ENCODE assay signal across 1 cellular context in genomic region chr21:30044447-30045064, GRCh38.
TF ChIP-seq lines count a peak whose summit lies in the region.

No MANE protein-coding gene starts in this region.

TF ChIP-seq in K562, 482 proteins besides CTCF, POLR2A, EP300 and RAD21 (continued from another document):
- TF ChIP-seq SMC3 (conservative IDR thresholded peaks at IDR 0.05; ENCODE audit: insufficient read depth, low read depth, low read length) (peak; percentile 61), ELK3 (CRISPR knock-in tag; IDR thresholded peaks at IDR 0.05) (no peak), REST (CRISPR knock-in tag; IDR thresholded peaks at IDR 0.05; ENCODE audit: low read depth) (no peak), NFIC (IDR thresholded peaks at IDR 0.05) (no peak), FOXA3 (CRISPR knock-in tag; conservative IDR thresholded peaks at IDR 0.05 in 1 of 2, IDR thresholded peaks at IDR 0.05 in 1 of 2) (0 out of 4 replicates have a peak, but pooled peaks of 1 of the 2 experiments have one; percentile 33), RBM25 (IDR thresholded peaks at IDR 0.05; ENCODE audit: low read depth, low read length, severe bottlenecking) (no peak), TEAD4 (IDR thresholded peaks at IDR 0.05; ENCODE audit: low read length) (no peak), TEAD4 (CRISPR knock-in tag; IDR thresholded peaks at IDR 0.05; ENCODE audit: borderline replicate concordance) (no peak)
